ENCODE assay signal across 19 cellular contexts in genomic region chr9:109471475-109471874, GRCh38. TPM values are rescaled to one million over a fixed set of nuclear protein-coding genes. Genes with fewer than 3 reads are reported as not detected.
"Had no signal": no experiment of that assay in that cellular context is flagged by ENCODE, and none has a peak within 500 bp of the region (broad histone marks: within the 10 kb centered on the region; RNA-seq: fewer than 3 reads in every experiment).

No MANE protein-coding gene starts in this region.

- H3K27me3 ChIP-seq: foreskin keratinocyte, ovary, suprapubic skin, transverse colon had no signal

- H3K4me3 ChIP-seq: ovary, suprapubic skin, transverse colon had no signal

- ATAC-seq: activated CD4-positive, alpha-beta T cell treated with anti-CD3 and anti-CD28 coated beads for 36 hours; foreskin keratinocyte; naive thymus-derived CD4-positive, alpha-beta T cell; stimulated activated naive B cell treated with anti-CD40 and anti-IgM and Interleukin-4, amounts not matched to agents 10 μg/mL and 1 μg/mL and 100 μg/mL, for 72 hours had no signal

- H3K27ac ChIP-seq: ovary, suprapubic skin, transverse colon had no signal

- H3K9me3 ChIP-seq: ovary, suprapubic skin, transverse colon had no signal

- H3K36me3 ChIP-seq: ovary, suprapubic skin, transverse colon had no signal

- DNase-seq: activated CD4-positive, alpha-beta T cell treated with anti-CD3 and anti-CD28 coated beads for 36 hours; activated CD4-positive, alpha-beta T cell treated with anti-CD3 and anti-CD28 coated beads, Interleukin-2, amount 50 U/mL, for 4 hours; activated CD4-positive, CD25-positive, alpha-beta regulatory T cell; activated effector memory CD4-positive, alpha-beta T cell treated with Interleukin-2 at 50 U/mL for 16 hours; activated naive CD4-positive, alpha-beta T cell treated with Interleukin-2 at 50 U/mL for 16 hours; activated T-cell treated with anti-CD3 and anti-CD28 coated beads for 4 hours; anterior cingulate cortex; midbrain; naive thymus-derived CD4-positive, alpha-beta T cell; ovary; retina; stimulated activated CD4-positive, alpha-beta T cell treated with anti-CD3 and anti-CD28 coated beads, Interleukin-15, amount 100 ng/mL, for 24 hours; stimulated activated CD4-positive, alpha-beta T cell treated with anti-CD3 and anti-CD28 coated beads, Interleukin-2, amount 100 ng/mL, for 24 hours; stimulated activated naive B cell treated with anti-CD40 and anti-IgM and Interleukin-4, amounts not matched to agents 10 μg/mL and 1 μg/mL and 100 μg/mL, for 72 hours; T-helper 1 cell; transverse colon had no signal

RNA-seq across cellular contexts. Expression of gene PTPN3, which starts 26.6 kb away (rescaled TPM):
- total RNA-seq: endothelial cell of umbilical vein had no signal
